Comparison of ENCODE assay signal across 10 cellular contexts in genomic region chr2:17672583-17673317, GRCh38.
DNase-seq lines count a peak whose midpoint lies in the region; ATAC-seq and TF ChIP-seq lines count a peak whose summit lies in the region.
"Had no signal": no experiment of that assay in that cellular context is flagged by ENCODE, and none has a peak within 500 bp of the region (broad histone marks: within the 10 kb centered on the region; RNA-seq: fewer than 3 reads in every experiment).

No MANE protein-coding gene starts in this region.

- H3K36me3 ChIP-seq in RWPE2 (ENCODE audit: low read depth) (peaks cover 71% of the 10 kb centered on the region), MG63 (peaks cover 24% of the 10 kb centered on the region)

- no peaks in the 10 kb centered on the region for H3K4me1 ChIP-seq in RWPE2 (ENCODE audit: insufficient read depth, poor library complexity, severe bottlenecking)

- DNase-seq in AG09319 (ENCODE audit: extremely low read depth, low read depth) (peak; percentile 4), RWPE2 (ENCODE audit: low spot score) (no peak), foreskin fibroblast (peak; percentile 45 to 70), NOMO-1 (lab: John Stamatoyannopoulos, UW; ENCODE audit: unreplicated experiment in 2 of 2) (no peak), pons (ENCODE audit: low spot score) (no peak), MG63 (no peak)
- DNase-seq: activated naive CD4-positive, alpha-beta T cell treated with anti-CD3 and anti-CD28 coated beads for 36 hours; DMS79 had no signal

- no peak overlapping the region for H3K27ac ChIP-seq in RWPE2 (ENCODE audit: poor library complexity, severe bottlenecking)

- H3K9me3 ChIP-seq in RWPE2 (ENCODE audit: severe bottlenecking) (no peaks in the 10 kb centered on the region), MG63 (no peaks in the 10 kb centered on the region)

- ATAC-seq in GM21515 (IDR thresholded peaks at IDR 0.05; ENCODE audit: unreplicated experiment) (peak; percentile 59), RWPE2 (ENCODE audit: low read depth) (peak; percentile 94), HG02623 (IDR thresholded peaks at IDR 0.05; ENCODE audit: unreplicated experiment) (no peak)

- H3K4me3 ChIP-seq in RWPE2 (ENCODE audit: severe bottlenecking) (no peak overlapping the region), foreskin fibroblast (ENCODE audit: low read depth in 1 of 2, low read length in 2 of 2) (no peak overlapping the region), MG63 (no peak overlapping the region)

- H3K27me3 ChIP-seq in RWPE2 (ENCODE audit: insufficient read depth, poor library complexity, severe bottlenecking), result no peaks in the 10 kb centered on the region
- H3K27me3 ChIP-seq in MG63, result no peaks in the 10 kb centered on the region

- TF ChIP-seq CTCF in AG09319 (IDR thresholded peaks at IDR 0.05; ENCODE audit: low read depth, low read length) (no peak), RWPE2 (IDR thresholded peaks at IDR 0.05; ENCODE audit: poor library complexity, severe bottlenecking) (no peak), foreskin fibroblast (IDR thresholded peaks at IDR 0.05; ENCODE audit: low read depth, low read length) (no peak)

Comparison
In these comparisons a context has a peak if more than half of its experiments do, and no peak if none do; other contexts are left out.
1. DNase-seq: peak in AG09319 (single experiment) and foreskin fibroblast (2 of 2); none in RWPE2 (single experiment), NOMO-1 (0 of 2), pons (single experiment) and MG63 (single experiment).